In genomic region chr1:25288573-25289101, GRCh38 we compare ENCODE assay signal across 15 cellular contexts. TPM values are rescaled to one million over a fixed set of nuclear protein-coding genes. Genes with fewer than 3 reads are reported as not detected.
"Had no signal": no experiment of that assay in that cellular context is flagged by ENCODE, and none has a peak within 500 bp of the region (broad histone marks: within the 10 kb centered on the region; RNA-seq: fewer than 3 reads in every experiment).

No MANE protein-coding gene starts in this region.

RNA-seq across cellular contexts. Expression of gene RHD, which starts 16.3 kb away (rescaled TPM):
- total RNA-seq: activated naive CD4-positive, alpha-beta T cell treated with anti-CD3 and anti-CD28 coated beads for 36 hours; activated naive CD4-positive, alpha-beta T cell treated with anti-CD3 and anti-CD28 coated beads, Interleukin-2, amount 50 U/mL, for 72 hours; activated naive CD8-positive, alpha-beta T cell treated with anti-CD3 and anti-CD28 coated beads for 36 hours; activated naive CD8-positive, alpha-beta T cell treated with anti-CD3 and anti-CD28 coated beads, Interleukin-2, amount 10 ng/mL, durations not matched to agents 7 days and 5 days; activated T-cell treated with anti-CD3 and anti-CD28 coated beads, Interleukin-2, amount 50 U/mL, for 4 hours; activated T-helper 1 cell treated with anti-CD3 and anti-CD28 coated beads, Interleukin-12 subunit alpha, Interleukin-12 subunit beta, Interleukin-2, Interleukin-4 antibody, amounts not matched to agents 30 ng/mL and 10 ng/mL and 1 ng/mL, durations not matched to agents 14 hours and 24 hours and 36 hours; activated T-helper 2 cell treated with anti-CD3 and anti-CD28 coated beads, Interferon-gamma antibody, Interleukin-2, Interleukin-4, amounts not matched to agents 10 μg/mL and 5 μg/mL and 100 μg/mL, durations not matched to agents 14 hours and 24 hours and 36 hours; aorta; ascending aorta; astrocyte; body of pancreas; breast epithelium; cardiac muscle cell; cardiac septum had no signal
- polyA plus RNA-seq: adipose tissue, aorta had no signal
